In the genomic region with DNA sequence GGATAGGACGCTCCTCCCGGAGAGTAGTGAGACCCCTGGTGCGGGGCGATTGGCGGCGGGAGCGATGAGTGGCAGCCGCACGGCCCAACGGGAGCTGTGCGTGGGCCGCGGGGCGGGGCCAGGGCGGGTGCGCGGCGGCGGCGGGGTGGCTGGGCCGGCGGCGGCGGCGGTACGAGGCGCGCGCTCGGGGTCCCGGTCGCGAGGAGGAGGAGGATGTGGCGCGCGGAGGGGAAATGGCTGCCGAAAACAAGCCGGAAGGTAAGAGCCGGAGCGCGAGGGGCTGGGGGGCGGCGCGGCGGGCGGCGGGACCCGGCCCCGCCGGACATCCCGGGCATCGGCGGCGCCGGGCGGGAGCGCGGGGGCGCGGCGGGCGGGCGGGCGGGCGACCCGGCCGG, we compare ENCODE assay signal across 8 cellular contexts. TPM values are rescaled to one million over a fixed set of nuclear protein-coding genes. Genes with fewer than 3 reads are reported as not detected.
A peak's percentile ranks its signal among the peaks of the same experiment; 100 is the strongest.
DNase-seq lines count a peak whose midpoint lies in the region; ATAC-seq, FAIRE-seq and TF ChIP-seq lines count a peak whose summit lies in the region.

A gene with protein sequence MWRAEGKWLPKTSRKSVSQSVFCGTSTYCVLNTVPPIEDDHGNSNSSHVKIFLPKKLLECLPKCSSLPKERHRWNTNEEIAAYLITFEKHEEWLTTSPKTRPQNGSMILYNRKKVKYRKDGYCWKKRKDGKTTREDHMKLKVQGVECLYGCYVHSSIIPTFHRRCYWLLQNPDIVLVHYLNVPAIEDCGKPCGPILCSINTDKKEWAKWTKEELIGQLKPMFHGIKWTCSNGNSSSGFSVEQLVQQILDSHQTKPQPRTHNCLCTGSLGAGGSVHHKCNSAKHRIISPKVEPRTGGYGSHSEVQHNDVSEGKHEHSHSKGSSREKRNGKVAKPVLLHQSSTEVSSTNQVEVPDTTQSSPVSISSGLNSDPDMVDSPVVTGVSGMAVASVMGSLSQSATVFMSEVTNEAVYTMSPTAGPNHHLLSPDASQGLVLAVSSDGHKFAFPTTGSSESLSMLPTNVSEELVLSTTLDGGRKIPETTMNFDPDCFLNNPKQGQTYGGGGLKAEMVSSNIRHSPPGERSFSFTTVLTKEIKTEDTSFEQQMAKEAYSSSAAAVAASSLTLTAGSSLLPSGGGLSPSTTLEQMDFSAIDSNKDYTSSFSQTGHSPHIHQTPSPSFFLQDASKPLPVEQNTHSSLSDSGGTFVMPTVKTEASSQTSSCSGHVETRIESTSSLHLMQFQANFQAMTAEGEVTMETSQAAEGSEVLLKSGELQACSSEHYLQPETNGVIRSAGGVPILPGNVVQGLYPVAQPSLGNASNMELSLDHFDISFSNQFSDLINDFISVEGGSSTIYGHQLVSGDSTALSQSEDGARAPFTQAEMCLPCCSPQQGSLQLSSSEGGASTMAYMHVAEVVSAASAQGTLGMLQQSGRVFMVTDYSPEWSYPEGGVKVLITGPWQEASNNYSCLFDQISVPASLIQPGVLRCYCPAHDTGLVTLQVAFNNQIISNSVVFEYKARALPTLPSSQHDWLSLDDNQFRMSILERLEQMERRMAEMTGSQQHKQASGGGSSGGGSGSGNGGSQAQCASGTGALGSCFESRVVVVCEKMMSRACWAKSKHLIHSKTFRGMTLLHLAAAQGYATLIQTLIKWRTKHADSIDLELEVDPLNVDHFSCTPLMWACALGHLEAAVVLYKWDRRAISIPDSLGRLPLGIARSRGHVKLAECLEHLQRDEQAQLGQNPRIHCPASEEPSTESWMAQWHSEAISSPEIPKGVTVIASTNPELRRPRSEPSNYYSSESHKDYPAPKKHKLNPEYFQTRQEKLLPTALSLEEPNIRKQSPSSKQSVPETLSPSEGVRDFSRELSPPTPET (N-terminal part only) (plus strand): TSS at position 137 of the 395 bp plus-strand sequence. CDS start 77 bp downstream, at position 214.

- peak within 1 kb of the TSS; percentile 91 for H3K27ac Mint-ChIP-seq in activated CD4-positive, alpha-beta memory T cell treated with anti-CD3 and anti-CD28 coated beads, Interleukin-2, amount 10 ng/mL, durations not matched to agents 7 days and 5 days

- no peak for TF ChIP-seq POLR2A in GM12892 (IDR thresholded peaks at IDR 0.05; ENCODE audit: low read depth, low read length)

- peaks cover 42% of the 10 kb centered on the region for H3K4me1 Mint-ChIP-seq in activated CD4-positive, alpha-beta memory T cell treated with anti-CD3 and anti-CD28 coated beads, Interleukin-2, amount 10 ng/mL, durations not matched to agents 7 days and 5 days

- ATAC-seq in HG03025 (IDR thresholded peaks at IDR 0.05; ENCODE audit: low FRiP score, unreplicated experiment) (peak; percentile 69), Right ventricle myocardium inferior (peak; percentile 91)

- POLR2A ChIA-PET in activated CD4-positive, alpha-beta memory T cell treated with anti-CD3 and anti-CD28 coated beads, Interleukin-2, amount 10 ng/mL, durations not matched to agents 7 days and 5 days (lab: Charles Lee), result interaction anchor here (0.8 to 2.5 kb wide), 13 partner anchors 10 to 919 kb away, joined by 3 to 15 read pairs (median 4); a partner anchor contains a TSS

- peak within 1 kb of the TSS; percentile 92 for H3K4me3 Mint-ChIP-seq in activated CD4-positive, alpha-beta memory T cell treated with anti-CD3 and anti-CD28 coated beads, Interleukin-2, amount 10 ng/mL, durations not matched to agents 7 days and 5 days

- DNase-seq in GM12892 (ENCODE audit: insufficient read length), result peak; percentile 96
- no peak for DNase-seq in activated CD4-positive, alpha-beta memory T cell treated with anti-CD3 and anti-CD28 coated beads, Interleukin-2, amount 10 ng/mL, durations not matched to agents 7 days and 5 days
- DNase-seq in Right ventricle myocardium inferior (ENCODE audit: missing footprints), result no peak
- no peak for DNase-seq in pulmonary artery endothelial cell (ENCODE audit: low read depth, low spot score)
- no peak for DNase-seq in T1000 (lab: John Stamatoyannopoulos, UW)
- no peak for DNase-seq in NCI-H345 (lab: John Stamatoyannopoulos, UW)
- DNase-seq in activated CD4-positive, alpha-beta T cell treated with anti-CD3 and anti-CD28 coated beads, Interleukin-2, amount 50 U/mL, for 48 hours, result no peak

- no peaks in the 10 kb centered on the region for H3K9me3 Mint-ChIP-seq in activated CD4-positive, alpha-beta memory T cell treated with anti-CD3 and anti-CD28 coated beads, Interleukin-2, amount 10 ng/mL, durations not matched to agents 7 days and 5 days

- FAIRE-seq in GM12892 (lab: Jason Lieb, UNC), result no peak

- H3K36me3 Mint-ChIP-seq in activated CD4-positive, alpha-beta memory T cell treated with anti-CD3 and anti-CD28 coated beads, Interleukin-2, amount 10 ng/mL, durations not matched to agents 7 days and 5 days (ENCODE audit: low read depth), result peaks cover 20% of the 10 kb centered on the region

- CTCF ChIA-PET in activated CD4-positive, alpha-beta memory T cell treated with anti-CD3 and anti-CD28 coated beads, Interleukin-2, amount 10 ng/mL, durations not matched to agents 7 days and 5 days (lab: Charles Lee), result interaction anchor here (1.3 to 1.8 kb wide), 4 partner anchors 57 to 104 kb away, joined by 3 to 5 read pairs (median 4); a partner anchor contains a TSS

- H3K27me3 Mint-ChIP-seq in activated CD4-positive, alpha-beta memory T cell treated with anti-CD3 and anti-CD28 coated beads, Interleukin-2, amount 10 ng/mL, durations not matched to agents 7 days and 5 days, result peaks cover 7% of the 10 kb centered on the region

- intact Hi-C loops in Right ventricle myocardium inferior (cut with DNase I), result no loop called here

RNA-seq across cellular contexts. Expression of the gene that starts here (rescaled TPM):
- polyA plus RNA-seq in GM12892 (2012; ENCODE audit: missing spikeins), result 53.9 TPM
- total RNA-seq in activated CD4-positive, alpha-beta memory T cell treated with anti-CD3 and anti-CD28 coated beads, Interleukin-2, amount 10 ng/mL, durations not matched to agents 7 days and 5 days, result 10 to 100 TPM; 43.0 to 47.3 TPM
- total RNA-seq in Right ventricle myocardium inferior (159 TPM), pulmonary artery endothelial cell (36.7 and 54.0 TPM in 2 replicates)
